In the genomic region with DNA sequence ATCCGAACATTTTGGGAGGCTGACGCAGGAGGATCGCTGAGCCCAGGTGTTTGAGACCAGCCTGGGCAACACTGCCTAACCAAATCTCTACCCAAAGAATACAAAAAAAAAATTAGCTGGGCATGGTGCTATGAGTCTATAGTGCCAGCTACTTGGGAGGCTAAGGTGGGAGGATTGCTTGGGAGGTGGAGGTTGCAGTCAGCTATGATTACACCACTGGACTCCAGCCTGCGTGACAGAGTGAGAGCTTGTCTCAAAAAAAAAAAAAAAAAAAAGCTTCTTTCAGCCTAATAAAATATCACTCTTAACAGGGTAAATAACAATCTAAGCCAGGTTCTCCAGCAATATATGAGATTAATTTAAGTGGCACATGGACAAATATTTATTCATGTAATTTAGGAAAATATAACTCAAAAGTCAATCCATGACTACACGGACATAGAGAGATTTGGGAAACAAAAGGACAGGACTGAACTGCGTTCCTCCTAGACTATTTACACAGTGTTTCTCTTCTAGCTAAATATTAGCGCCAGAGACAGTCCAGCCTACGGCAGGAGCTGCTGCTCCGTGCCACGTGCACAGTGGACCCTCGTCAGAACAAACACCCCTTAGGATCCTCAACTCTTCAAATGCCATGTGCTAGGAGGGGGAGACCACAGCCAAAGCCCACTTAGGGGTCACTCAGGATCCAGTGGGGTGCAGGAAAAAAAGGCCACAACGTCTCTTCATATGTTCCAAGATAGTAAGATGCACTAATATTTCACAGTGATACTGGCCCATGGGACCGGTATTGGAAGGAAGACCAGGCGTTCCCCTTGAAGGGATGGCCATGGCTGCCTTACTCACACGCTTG, we compare ENCODE assay signal across 14 cellular contexts. TPM values are rescaled to one million over a fixed set of nuclear protein-coding genes. Genes with fewer than 3 reads are reported as not detected.
A peak's percentile ranks its signal among the peaks of the same experiment; 100 is the strongest.
DNase-seq lines count a peak whose midpoint lies in the region; ATAC-seq and TF ChIP-seq lines count a peak whose summit lies in the region.
"Had no signal": no experiment of that assay in that cellular context is flagged by ENCODE, and none has a peak within 500 bp of the region (broad histone marks: within the 10 kb centered on the region; RNA-seq: fewer than 3 reads in every experiment).

No MANE protein-coding gene starts in this region.

- H3K27ac ChIP-seq in C4-2B (peak overlapping the region; percentile 50), lower lobe of right lung (no peak overlapping the region)

- TF ChIP-seq CTCF in C4-2B (conservative IDR thresholded peaks at IDR 0.05) (no peak), lower lobe of right lung (IDR thresholded peaks at IDR 0.05) (no peak)

- ATAC-seq in lower lobe of right lung (no peak), left cardiac atrium (no peak), GM21447 (IDR thresholded peaks at IDR 0.05; ENCODE audit: unreplicated experiment) (no peak)
- ATAC-seq: CD8-positive, alpha-beta T cell had no signal

- peaks cover 3% of the 10 kb centered on the region for H3K4me1 ChIP-seq in lower lobe of right lung
- H3K4me1 ChIP-seq: HAP-1 had no signal

- intact Hi-C loops in lower lobe of right lung (cut with DNase I) = no loop called here
- intact Hi-C loops in left cardiac atrium (cut with DNase I) = no loop called here

- no peaks in the 10 kb centered on the region for H3K27me3 ChIP-seq in lower lobe of right lung (ENCODE audit: low read depth)

- H3K9me3 ChIP-seq in lower lobe of right lung = no peaks in the 10 kb centered on the region
- H3K9me3 ChIP-seq: HAP-1 had no signal

- no peak overlapping the region for H3K4me3 ChIP-seq in lower lobe of right lung
- H3K4me3 ChIP-seq: HAP-1 had no signal

- peaks cover 100% of the 10 kb centered on the region for H3K36me3 ChIP-seq in lower lobe of right lung

- DNase-seq in COR-L47 (lab: John Stamatoyannopoulos, UW) = peak; percentile 21
- peak; percentile 86 for DNase-seq in NCI-H774 (lab: John Stamatoyannopoulos, UW)
- peak; percentile 14 for DNase-seq in lower lobe of right lung
- DNase-seq in left cardiac atrium = no peak
- DNase-seq in medulla oblongata (ENCODE audit: extremely low spot score) = no peak
- DNase-seq: CD8-positive, alpha-beta T cell; Kasumi-1; NCI-H1417 treated with DMSO at 0.1 percent for 48 hours; NCI-H2107; NCI-H82; SHP77 treated with DMSO at 0.1 percent for 48 hours had no signal

RNA-seq across cellular contexts. Expression of a gene that starts 8.7 kb away (rescaled TPM):
- total RNA-seq in lower lobe of right lung (58.6 TPM), left cardiac atrium (10 to 100 TPM; 28.1 to 48.1 TPM)

RNA-seq across cellular contexts. Expression of a gene that starts 49.8 kb away (rescaled TPM):
- total RNA-seq in lower lobe of right lung (110 TPM), left cardiac atrium (10 to 100 TPM; 33.9 to 45.3 TPM)

Comparison
In these comparisons a context has a peak if more than half of its experiments do, and no peak if none do; other contexts are left out.
1. DNase-seq: peak in COR-L47 (single experiment), NCI-H774 (single experiment) and lower lobe of right lung (single experiment); none in left cardiac atrium (single experiment) and medulla oblongata (single experiment).